8 cellular contexts compared by ENCODE assay signal in genomic region chr9:95269803-95270445, GRCh38. TPM values are rescaled to one million over a fixed set of nuclear protein-coding genes. Genes with fewer than 3 reads are reported as not detected.
DNase-seq lines count a peak whose midpoint lies in the region; ATAC-seq and TF ChIP-seq lines count a peak whose summit lies in the region.
"Not testable (repeated sequence)": the region's sequence is repeated elsewhere in the genome, so short reads cannot be mapped to it uniquely, and the experiment has no call there.

No MANE protein-coding gene starts in this region.

- DNase-seq in ACHN (peak; percentile 35), DMS79 (lab: John Stamatoyannopoulos, UW) (peak; percentile 25), NCI-H1092 treated with DMSO at 0.1 percent for 48 hours (lab: John Stamatoyannopoulos, UW) (peak; percentile 72), NCI-H82 (lab: John Stamatoyannopoulos, UW) (peak; percentile 61), fibroblast of villous mesenchyme (ENCODE audit: low read depth) (peak; percentile 8), retina (peak; percentile 56)
- DNase-seq in left lobe of liver (ENCODE audit: low spot score): not testable (repeated sequence)

- peaks cover 36% of the 10 kb centered on the region for H3K4me1 Mint-ChIP-seq in nephron

- H3K4me3 ChIP-seq in fibroblast of villous mesenchyme (ENCODE audit: low read depth, low read length): not testable (repeated sequence)

- H3K27me3 Mint-ChIP-seq in nephron (ENCODE audit: low read depth): not testable (repeated sequence)

- H3K36me3 Mint-ChIP-seq in nephron (ENCODE audit: low read depth): not testable (repeated sequence)

- in situ Hi-C loops in ACHN (cut with HindIII; ENCODE audit: low pct_ligation_motif_present, low pct_unique_long_range_greater_than_20kb, low sequenced_read_pairs): not testable (repeated sequence)

- H3K4me3 Mint-ChIP-seq in nephron: not testable (repeated sequence)

- H3K27ac Mint-ChIP-seq in nephron: peak overlapping the region; percentile 86 to 97 (median 94)

- peak; percentile 77 for ATAC-seq in left lobe of liver

- H3K9me3 Mint-ChIP-seq in nephron: not testable (repeated sequence)

- TF ChIP-seq CTCF in fibroblast of villous mesenchyme (IDR thresholded peaks at IDR 0.05; ENCODE audit: insufficient read depth, low read depth, low read length); nephron (IDR thresholded peaks at IDR 0.05; ENCODE audit: unreplicated experiment in 3 of 3): not testable (repeated sequence)

RNA-seq across cellular contexts. Expression of gene FANCC, which starts 47.6 kb away (rescaled TPM):
- total RNA-seq in fibroblast of villous mesenchyme (3.9 and 7.8 TPM in 2 replicates), left lobe of liver (29.2 TPM)
